Comparison of ENCODE assay signal across 17 cellular contexts in the genomic region with DNA sequence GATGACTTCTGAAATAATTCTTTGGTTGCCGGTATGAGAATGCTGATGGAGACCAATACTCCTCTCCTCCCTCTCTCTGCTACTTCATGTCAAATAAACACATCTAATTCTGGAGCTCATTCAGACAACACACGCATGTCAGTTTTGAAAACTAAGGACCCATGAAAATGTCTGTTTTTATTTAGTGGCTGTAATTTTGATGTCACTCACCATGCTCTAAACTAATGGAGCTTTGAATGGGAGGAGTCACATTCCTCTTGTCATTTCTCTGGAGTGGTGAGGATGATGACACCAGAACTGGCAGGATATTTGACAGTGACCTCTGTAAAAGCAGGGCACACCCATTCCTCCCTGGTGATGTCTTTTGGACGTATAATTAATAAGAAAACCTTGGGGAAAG.
DNase-seq lines count a peak whose midpoint lies in the region; ATAC-seq, FAIRE-seq and TF ChIP-seq lines count a peak whose summit lies in the region.
"Had no signal": no experiment of that assay in that cellular context is flagged by ENCODE, and none has a peak within 500 bp of the region (broad histone marks: within the 10 kb centered on the region; RNA-seq: fewer than 3 reads in every experiment).

No MANE protein-coding gene starts in this region.

- WGBS in GM23248 (ENCODE audit: low coverage in 1 of 2, low lambda C conversion rate in 2 of 2, missing lambda C conversion rate in 2 of 2), 2 experiments = 15% methylated on average over 3 of the region's 3 CpGs

- H3K4me3 Mint-ChIP-seq in osteocyte (ENCODE audit: unreplicated experiment) = no peak overlapping the region
- H3K4me3 Mint-ChIP-seq: activated T-helper 1 cell treated with anti-CD3 and anti-CD28 coated beads, Interleukin-12 subunit alpha, Interleukin-12 subunit beta, Interleukin-2, Interleukin-4 antibody, amounts not matched to agents 30 ng/mL and 10 ng/mL and 1 ng/mL, durations not matched to agents 14 hours and 24 hours and 36 hours; naive thymus-derived CD4-positive, alpha-beta T cell; stimulated activated naive CD8-positive, alpha-beta T cell treated with anti-CD3 and anti-CD28 coated beads, Interleukin-15, amount 100 ng/mL, for 72 hours; T-helper 2 cell treated with Interferon-gamma antibody and Interleukin-4, amounts not matched to agents 5 μg/mL and 100 μg/mL, for 36 hours had no signal

- peaks cover 64% of the 10 kb centered on the region for H3K4me1 Mint-ChIP-seq in osteocyte (ENCODE audit: unreplicated experiment)

- H3K4me2 ChIP-seq in GM23248 (ENCODE audit: unreplicated experiment) = peak overlapping the region; percentile 67

- H3K9me3 ChIP-seq in GM23248 (ENCODE audit: low read depth) = no peaks in the 10 kb centered on the region
- H3K9me3 ChIP-seq: HAP-1 had no signal

- peak overlapping the region; percentile 10; the same call in 1 of the 2 replicates for H3K27ac ChIP-seq in GM23248

- H2AFZ ChIP-seq in GM23248 = no peak overlapping the region

- no peaks in the 10 kb centered on the region for H3K79me2 ChIP-seq in GM23248 (ENCODE audit: insufficient read depth)

- no peaks in the 10 kb centered on the region for H3K9me3 Mint-ChIP-seq in osteocyte (ENCODE audit: unreplicated experiment)
- H3K9me3 Mint-ChIP-seq: activated T-helper 1 cell treated with anti-CD3 and anti-CD28 coated beads, Interleukin-12 subunit alpha, Interleukin-12 subunit beta, Interleukin-2, Interleukin-4 antibody, amounts not matched to agents 30 ng/mL and 10 ng/mL and 1 ng/mL, durations not matched to agents 14 hours and 24 hours and 36 hours; naive thymus-derived CD4-positive, alpha-beta T cell; stimulated activated naive CD8-positive, alpha-beta T cell treated with anti-CD3 and anti-CD28 coated beads, Interleukin-15, amount 100 ng/mL, for 72 hours; T-helper 2 cell treated with Interferon-gamma antibody and Interleukin-4, amounts not matched to agents 5 μg/mL and 100 μg/mL, for 36 hours had no signal

- H4K20me1 ChIP-seq in GM23248 (ENCODE audit: insufficient read depth) = no peaks in the 10 kb centered on the region

- H3K4me1 ChIP-seq in GM23248 (ENCODE audit: insufficient read depth) = peaks cover 51% of the 10 kb centered on the region

- no peak for FAIRE-seq in RCC 7860 (lab: Jason Lieb, UNC)
- FAIRE-seq: GM18507, islet of Langerhans had no signal

- no peak for ATAC-seq in GM19351 (IDR thresholded peaks at IDR 0.05; ENCODE audit: unreplicated experiment)
- ATAC-seq: naive thymus-derived CD4-positive, alpha-beta T cell; PC-3; stimulated activated naive CD8-positive, alpha-beta T cell treated with anti-CD3 and anti-CD28 coated beads, Interleukin-15, amount 100 ng/mL, for 72 hours had no signal

- peak; percentile 47 for DNase-seq in GM23248
- peak; percentile 16 for DNase-seq in RCC 7860 (ENCODE audit: low spot score)
- peak; percentile 4 for DNase-seq in glomerular visceral epithelial cell (ENCODE audit: extremely low spot score)
- no peak for DNase-seq in osteocyte (ENCODE audit: extremely low spot score, unreplicated experiment)
- DNase-seq in RPMI8226 = no peak
- DNase-seq in activated CD4-positive, alpha-beta T cell treated with anti-CD3 and anti-CD28 coated beads for 1 hour = no peak
- DNase-seq in occipital lobe (lab: John Stamatoyannopoulos, UW) = no peak
- DNase-seq: amniotic stem cell; naive thymus-derived CD4-positive, alpha-beta T cell; PC-3; stimulated activated naive CD8-positive, alpha-beta T cell treated with anti-CD3 and anti-CD28 coated beads, Interleukin-15, amount 100 ng/mL, for 72 hours had no signal

- no peak for TF ChIP-seq CTCF in osteocyte (IDR thresholded peaks at IDR 0.05)

- H3K36me3 Mint-ChIP-seq in osteocyte (ENCODE audit: unreplicated experiment) = peaks cover 2% of the 10 kb centered on the region

- peak overlapping the region; percentile 66 for H3K27ac Mint-ChIP-seq in osteocyte (ENCODE audit: unreplicated experiment)
- H3K27ac Mint-ChIP-seq: activated T-helper 1 cell treated with anti-CD3 and anti-CD28 coated beads, Interleukin-12 subunit alpha, Interleukin-12 subunit beta, Interleukin-2, Interleukin-4 antibody, amounts not matched to agents 30 ng/mL and 10 ng/mL and 1 ng/mL, durations not matched to agents 14 hours and 24 hours and 36 hours; naive thymus-derived CD4-positive, alpha-beta T cell; stimulated activated naive CD8-positive, alpha-beta T cell treated with anti-CD3 and anti-CD28 coated beads, Interleukin-15, amount 100 ng/mL, for 72 hours; T-helper 2 cell treated with Interferon-gamma antibody and Interleukin-4, amounts not matched to agents 5 μg/mL and 100 μg/mL, for 36 hours had no signal

- in situ Hi-C loops in GM23248 (cut with MboI) = no loop called here

- no peaks in the 10 kb centered on the region for H3K27me3 ChIP-seq in GM23248 (replicated peaks; ENCODE audit: insufficient read depth)

- no peak overlapping the region; the same call in 1 of the 2 replicates for H3K4me3 ChIP-seq in GM23248
- H3K4me3 ChIP-seq: HAP-1 had no signal

- no peaks in the 10 kb centered on the region for H3K36me3 ChIP-seq in GM23248 (ENCODE audit: low read depth)
- H3K36me3 ChIP-seq: HAP-1 had no signal

- H3K9ac ChIP-seq in GM23248 = no peak overlapping the region

- no peaks in the 10 kb centered on the region for H3K9me2 ChIP-seq in GM23248 (ENCODE audit: insufficient read depth)

- H3K27me3 Mint-ChIP-seq in osteocyte (ENCODE audit: unreplicated experiment) = no peaks in the 10 kb centered on the region
- H3K27me3 Mint-ChIP-seq: naive thymus-derived CD4-positive, alpha-beta T cell; stimulated activated naive CD8-positive, alpha-beta T cell treated with anti-CD3 and anti-CD28 coated beads, Interleukin-15, amount 100 ng/mL, for 72 hours had no signal

- H3F3A ChIP-seq in GM23248 (ENCODE audit: insufficient read depth) = peaks cover 22% of the 10 kb centered on the region

Comparison
In these comparisons a context has a peak if more than half of its experiments do, and no peak if none do; other contexts are left out.
1. DNase-seq: peak in GM23248 (single experiment), RCC 7860 (single experiment) and glomerular visceral epithelial cell (single experiment); none in osteocyte (single experiment), RPMI8226 (single experiment), activated CD4-positive, alpha-beta T cell treated with anti-CD3 and anti-CD28 coated beads for 1 hour (single experiment) and occipital lobe (single experiment).